ENCODE assay signal across 22 cellular contexts in the genomic region with DNA sequence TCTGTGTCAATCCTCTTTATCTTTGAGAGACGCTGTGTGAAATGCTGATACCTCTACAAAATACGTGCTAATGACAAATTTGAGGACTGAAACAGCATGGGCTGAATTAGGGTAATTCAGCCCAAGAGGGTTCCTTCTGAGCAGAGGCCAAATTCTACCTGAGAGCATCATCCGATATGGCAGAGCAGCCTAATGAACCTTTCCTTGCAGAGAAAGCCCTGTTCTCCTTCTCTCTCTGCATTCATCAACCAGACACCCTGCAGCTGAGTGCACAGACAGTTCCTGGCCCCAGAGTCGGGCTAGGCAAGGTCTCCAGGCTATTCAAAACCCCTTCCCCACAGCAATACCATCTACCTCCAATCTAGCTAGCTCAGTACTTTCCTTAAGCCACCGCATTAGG.
"Had no signal": no experiment of that assay in that cellular context is flagged by ENCODE, and none has a peak within 500 bp of the region (broad histone marks: within the 10 kb centered on the region; RNA-seq: fewer than 3 reads in every experiment).

No MANE protein-coding gene starts in this region.

- H3K4me3 ChIP-seq: coronary artery, gastrocnemius medialis, lung, pancreas, right lobe of liver, thoracic aorta, tibial nerve, upper lobe of left lung had no signal

- H3K4me3 Mint-ChIP-seq: memory B cell; naive thymus-derived CD8-positive, alpha-beta T cell; stimulated activated naive B cell treated with anti-CD40 and anti-IgM and Interleukin-4, amounts not matched to agents 10 μg/mL and 1 μg/mL and 100 μg/mL, for 72 hours; stimulated activated naive CD8-positive, alpha-beta T cell treated with anti-CD3 and anti-CD28 coated beads, Interleukin-15, Interleukin-2, amounts not matched to agents 100 ng/mL and 50 ng/mL, for 24 hours had no signal

- ATAC-seq: gastrocnemius medialis; left lobe of liver; naive thymus-derived CD8-positive, alpha-beta T cell; pancreas; right lobe of liver; stimulated activated naive B cell treated with anti-CD40 and anti-IgM and Interleukin-4, amounts not matched to agents 10 μg/mL and 1 μg/mL and 100 μg/mL, for 72 hours had no signal

- H3K36me3 Mint-ChIP-seq: memory B cell; naive thymus-derived CD8-positive, alpha-beta T cell; stimulated activated naive B cell treated with anti-CD40 and anti-IgM and Interleukin-4, amounts not matched to agents 10 μg/mL and 1 μg/mL and 100 μg/mL, for 72 hours had no signal

- H3K9me3 ChIP-seq: gastrocnemius medialis, neutrophil, pancreas, right lobe of liver, thoracic aorta, tibial nerve, upper lobe of left lung had no signal

- H3K4me1 Mint-ChIP-seq: memory B cell; naive thymus-derived CD8-positive, alpha-beta T cell; stimulated activated naive B cell treated with anti-CD40 and anti-IgM and Interleukin-4, amounts not matched to agents 10 μg/mL and 1 μg/mL and 100 μg/mL, for 72 hours had no signal

- H3K36me3 ChIP-seq: gastrocnemius medialis, neutrophil, pancreas, right lobe of liver, thoracic aorta, tibial nerve, upper lobe of left lung had no signal

- DNase-seq: dermis blood vessel endothelial cell; effector memory CD4-positive, alpha-beta T cell; erythroblast; gastrocnemius medialis; head of caudate nucleus; kidney; naive thymus-derived CD8-positive, alpha-beta T cell; pancreas; right lobe of liver; small intestine; stimulated activated CD4-positive, alpha-beta T cell treated with anti-CD3 and anti-CD28 coated beads, Interleukin-15, amount 100 ng/mL, for 24 hours; stimulated activated CD4-positive, alpha-beta T cell treated with anti-CD3 and anti-CD28 coated beads, Interleukin-2, amount 100 ng/mL, for 48 hours; stimulated activated naive B cell treated with anti-CD40 and anti-IgM and Interleukin-4, amounts not matched to agents 10 μg/mL and 1 μg/mL and 100 μg/mL, for 72 hours; upper lobe of left lung had no signal

- H3K27ac ChIP-seq: coronary artery, gastrocnemius medialis, neutrophil, pancreas, right lobe of liver, thoracic aorta, tibial nerve, upper lobe of left lung had no signal

- H3K27me3 Mint-ChIP-seq: memory B cell; stimulated activated naive B cell treated with anti-CD40 and anti-IgM and Interleukin-4, amounts not matched to agents 10 μg/mL and 1 μg/mL and 100 μg/mL, for 72 hours; stimulated activated naive CD8-positive, alpha-beta T cell treated with anti-CD3 and anti-CD28 coated beads, Interleukin-15, Interleukin-2, amounts not matched to agents 100 ng/mL and 50 ng/mL, for 24 hours had no signal

- H3K9me3 Mint-ChIP-seq: memory B cell; naive thymus-derived CD8-positive, alpha-beta T cell; stimulated activated naive B cell treated with anti-CD40 and anti-IgM and Interleukin-4, amounts not matched to agents 10 μg/mL and 1 μg/mL and 100 μg/mL, for 72 hours; stimulated activated naive CD8-positive, alpha-beta T cell treated with anti-CD3 and anti-CD28 coated beads, Interleukin-15, Interleukin-2, amounts not matched to agents 100 ng/mL and 50 ng/mL, for 24 hours had no signal

- H3K27ac Mint-ChIP-seq: memory B cell; naive thymus-derived CD8-positive, alpha-beta T cell; stimulated activated naive B cell treated with anti-CD40 and anti-IgM and Interleukin-4, amounts not matched to agents 10 μg/mL and 1 μg/mL and 100 μg/mL, for 72 hours; stimulated activated naive CD8-positive, alpha-beta T cell treated with anti-CD3 and anti-CD28 coated beads, Interleukin-15, Interleukin-2, amounts not matched to agents 100 ng/mL and 50 ng/mL, for 24 hours had no signal

- H3K4me1 ChIP-seq: gastrocnemius medialis, pancreas, right lobe of liver, tibial nerve, upper lobe of left lung had no signal
